1 cellular context compared by ENCODE assay signal in genomic region chr20:31707258-31707615, GRCh38.
A peak's percentile ranks its signal among the peaks of the same experiment; 100 is the strongest.
TF ChIP-seq lines count a peak whose summit lies in the region.

No MANE protein-coding gene starts in this region.

TF ChIP-seq in HepG2, 621 proteins besides CTCF, POLR2A, EP300 and RAD21 (continued from another document):
- TF ChIP-seq EHMT2 (IDR thresholded peaks at IDR 0.05; ENCODE audit: borderline replicate concordance, low read depth, low read length) (0 out of 2 replicates have a peak, but pooled peaks have one; percentile 1), GRHL1 (CRISPR knock-in tag; conservative IDR thresholded peaks at IDR 0.05) (no peak), AFF4 (CRISPR knock-in tag; IDR thresholded peaks at IDR 0.05) (no peak), HDAC1 (CRISPR knock-in tag; IDR thresholded peaks at IDR 0.05) (no peak), SIX1 (CRISPR knock-in tag; IDR thresholded peaks at IDR 0.05; ENCODE audit: borderline replicate concordance) (no peak), YY1 (IDR thresholded peaks at IDR 0.05; ENCODE audit: insufficient read depth, insufficient replicate concordance, low read depth, low read length) (no peak), CREBL2 (CRISPR knock-in tag; IDR thresholded peaks at IDR 0.05; ENCODE audit: borderline replicate concordance) (no peak), KMT2B (CRISPR knock-in tag; IDR thresholded peaks at IDR 0.05) (no peak; the same call in 1 of the 2 replicates), MTF1 (CRISPR knock-in tag; IDR thresholded peaks at IDR 0.05) (no peak), MXI1 (IDR thresholded peaks at IDR 0.05; ENCODE audit: borderline replicate concordance, low read depth, low read length) (no peak), SP140L (CRISPR knock-in tag; IDR thresholded peaks at IDR 0.05; ENCODE audit: borderline replicate concordance) (no peak), NR2C2 (CRISPR knock-in tag; IDR thresholded peaks at IDR 0.05; ENCODE audit: borderline replicate concordance) (no peak), ZNF260 (CRISPR knock-in tag; IDR thresholded peaks at IDR 0.05; ENCODE audit: borderline replicate concordance, low read depth) (no peak), ZNF232 (CRISPR knock-in tag; IDR thresholded peaks at IDR 0.05; ENCODE audit: borderline replicate concordance) (no peak), HNRNPK (IDR thresholded peaks at IDR 0.05; ENCODE audit: low read depth, low read length, poor library complexity, severe bottlenecking) (no peak), CEBPB (IDR thresholded peaks at IDR 0.05; ENCODE audit: borderline replicate concordance, low read depth, low read length) (no peak), ZNF33B (CRISPR knock-in tag; IDR thresholded peaks at IDR 0.05) (no peak), ZNF749 (CRISPR knock-in tag; IDR thresholded peaks at IDR 0.05; ENCODE audit: borderline replicate concordance) (no peak), BRF2 (CRISPR knock-in tag; IDR thresholded peaks at IDR 0.05) (0 out of 2 replicates have a peak, but pooled peaks have one; percentile 16), HNRNPUL1 (IDR thresholded peaks at IDR 0.05; ENCODE audit: low read depth, low read length) (no peak), ZNF143 (CRISPR knock-in tag; IDR thresholded peaks at IDR 0.05) (no peak), PRDM4 (CRISPR knock-in tag; IDR thresholded peaks at IDR 0.05; ENCODE audit: borderline replicate concordance) (no peak), SALL1 (CRISPR knock-in tag; IDR thresholded peaks at IDR 0.05) (no peak), ZNF672 (CRISPR knock-in tag; IDR thresholded peaks at IDR 0.05) (no peak), DDIT3 (CRISPR knock-in tag; IDR thresholded peaks at IDR 0.05) (no peak), SMC3 (IDR thresholded peaks at IDR 0.05; ENCODE audit: low read length) (no peak), IKZF5 (CRISPR knock-in tag; IDR thresholded peaks at IDR 0.05) (no peak), CERS6 (CRISPR knock-in tag; IDR thresholded peaks at IDR 0.05) (no peak), PCBP1 (IDR thresholded peaks at IDR 0.05; ENCODE audit: borderline replicate concordance, low read depth, low read length) (no peak), ZNF83 (CRISPR knock-in tag; IDR thresholded peaks at IDR 0.05; ENCODE audit: borderline replicate concordance) (no peak), MEF2D (CRISPR knock-in tag; IDR thresholded peaks at IDR 0.05) (0 out of 2 replicates have a peak, but pooled peaks have one; percentile 4), ZNF460 (CRISPR knock-in tag; IDR thresholded peaks at IDR 0.05; ENCODE audit: borderline replicate concordance) (0 out of 2 replicates have a peak, but pooled peaks have one; percentile 47), ZNF44 (CRISPR knock-in tag; IDR thresholded peaks at IDR 0.05) (no peak), ZNF263 (CRISPR knock-in tag; IDR thresholded peaks at IDR 0.05) (no peak), ZNF468 (CRISPR knock-in tag; IDR thresholded peaks at IDR 0.05) (0 out of 2 replicates have a peak, but pooled peaks have one; percentile 51), HIC2 (CRISPR knock-in tag; IDR thresholded peaks at IDR 0.05; ENCODE audit: low read depth) (no peak), ATAD3A (CRISPR knock-in tag; IDR thresholded peaks at IDR 0.05) (no peak), PHB2 (IDR thresholded peaks at IDR 0.05; ENCODE audit: partially characterized antibody) (no peak)
TF ChIP-seq in HepG2: peak in this region for 17.
